14 cellular contexts compared by ENCODE assay signal in the genomic region with DNA sequence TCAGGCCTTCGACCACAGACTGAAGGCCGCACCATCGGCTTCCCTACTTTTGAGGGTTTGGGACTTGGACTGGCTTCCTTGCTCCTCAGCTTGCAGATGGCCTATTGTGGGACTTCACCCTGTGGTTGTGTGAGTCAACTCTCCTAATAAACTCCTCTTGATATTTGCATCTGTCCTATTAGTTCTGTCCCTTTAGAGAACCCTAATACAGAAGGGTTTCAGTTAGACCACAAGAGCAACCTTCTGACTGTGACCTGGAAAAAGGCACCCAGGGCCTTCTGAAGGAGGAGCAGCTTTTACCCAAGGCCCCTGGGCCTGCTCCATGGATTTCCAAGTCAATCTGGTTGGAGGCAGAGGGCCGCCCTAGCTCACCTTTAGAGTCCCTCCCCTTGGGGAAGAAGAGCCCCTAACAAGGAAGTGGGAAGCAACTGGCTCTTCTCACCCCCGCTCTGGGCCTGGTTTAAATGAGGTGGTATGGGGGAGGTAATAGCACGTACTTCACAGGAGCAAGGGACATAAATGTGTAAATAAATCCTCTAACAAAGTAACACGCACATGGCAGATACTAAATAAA.
DNase-seq lines count a peak whose midpoint lies in the region; ATAC-seq and TF ChIP-seq lines count a peak whose summit lies in the region.
"Had no signal": no experiment of that assay in that cellular context is flagged by ENCODE, and none has a peak within 500 bp of the region (broad histone marks: within the 10 kb centered on the region; RNA-seq: fewer than 3 reads in every experiment).

No MANE protein-coding gene starts in this region.

- ATAC-seq in GM18858 (IDR thresholded peaks at IDR 0.05; ENCODE audit: unreplicated experiment) (peak; percentile 100), GM21423 (IDR thresholded peaks at IDR 0.05; ENCODE audit: unreplicated experiment) (peak; percentile 80), HG02973 (IDR thresholded peaks at IDR 0.05; ENCODE audit: unreplicated experiment) (peak; percentile 86), HG03575 (IDR thresholded peaks at IDR 0.05; ENCODE audit: extremely low read depth, insufficient number of reproducible peaks, low FRiP score, unreplicated experiment) (peak; percentile 95), HG03135 (IDR thresholded peaks at IDR 0.05; ENCODE audit: unreplicated experiment) (no peak)
- ATAC-seq: sciatic nerve had no signal

- DNase-seq in GM13977 (ENCODE audit: low spot score) (no peak), NCI-H82 (lab: John Stamatoyannopoulos, UW) (no peak), GM19240 (ENCODE audit: insufficient read length, low spot score) (no peak)
- DNase-seq: activated T-cell treated with anti-CD3 and anti-CD28 coated beads, Interleukin-2, amount 50 U/mL, for 48 hours; BE2C; foreskin fibroblast; MM.1S; NCI-H345 had no signal

- in situ Hi-C loops in GM13977 (cut with MboI; ENCODE audit: low pct_unique_long_range_greater_than_20kb, low sequenced_read_pairs, unreplicated experiment), result no loop called here

- TF ChIP-seq CTCF in GM13977 (IDR thresholded peaks at IDR 0.05; ENCODE audit: extremely low read depth, insufficient read depth, missing control alignments), result no peak
